Comparison of ENCODE assay signal across 8 cellular contexts in the genomic region with DNA sequence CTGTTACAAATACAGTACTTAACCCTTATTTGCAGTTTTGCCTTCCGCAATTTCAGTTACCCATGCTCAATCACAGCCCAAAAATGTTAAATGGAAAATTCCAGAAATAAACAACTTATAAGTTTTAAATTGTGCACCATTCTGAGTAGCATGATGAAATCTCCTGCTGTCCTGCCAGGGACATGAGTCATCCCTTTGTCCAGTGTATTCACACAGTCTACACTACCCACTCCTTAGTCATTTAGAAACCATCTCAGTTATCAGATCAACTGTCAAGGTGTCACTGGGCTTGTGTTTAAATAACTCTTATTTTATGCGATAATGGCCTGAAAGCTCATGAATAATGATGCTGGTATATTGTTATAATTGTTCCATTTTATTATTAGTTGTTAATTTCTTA.
DNase-seq lines count a peak whose midpoint lies in the region; ATAC-seq and TF ChIP-seq lines count a peak whose summit lies in the region.

No MANE protein-coding gene starts in this region.

- H3K4me3 ChIP-seq in BJ (ENCODE audit: low read depth, low read length) = no peak overlapping the region
- H3K4me3 ChIP-seq in body of pancreas = no peak overlapping the region
- no peak overlapping the region for H3K4me3 ChIP-seq in liver (ENCODE audit: low read depth in 1 of 3, low read length in 3 of 3)

- no peak for TF ChIP-seq POLR2A in body of pancreas (IDR thresholded peaks at IDR 0.05)

- CTCF ChIA-PET in BJ (lab: Yijun Ruan, JAX) = interaction anchor here (0.5 to 1.0 kb wide), 2 partner anchors 409 to 510 kb away, joined by 3 to 5 read pairs; no protein-coding TSS in a partner anchor

- intact Hi-C loops in body of pancreas (cut with DNase I) = no loop called here

- H3K27me3 ChIP-seq in BJ (ENCODE audit: control insufficient read depth, insufficient read depth, low read length) (no peaks in the 10 kb centered on the region), body of pancreas (no peaks in the 10 kb centered on the region), liver (ENCODE audit: control insufficient read depth in 4 of 4, insufficient read depth in 4 of 4, low read length in 3 of 4) (peaks cover 0 to 6% (median 0%) of the 10 kb centered on the region in 4 donors)

- no peak for TF ChIP-seq RAD21 in liver (IDR thresholded peaks at IDR 0.05)

- H3K9me3 ChIP-seq in body of pancreas = no peaks in the 10 kb centered on the region
- no peaks in the 10 kb centered on the region for H3K9me3 ChIP-seq in liver (ENCODE audit: control insufficient read depth in 4 of 4, low read length in 3 of 4)

- H3K27ac ChIP-seq in body of pancreas (no peak overlapping the region), liver (ENCODE audit: low read depth in 1 of 2, low read length in 2 of 2) (no peak overlapping the region)

- H3K9ac ChIP-seq in liver (ENCODE audit: low read depth in 1 of 2, low read length in 2 of 2) = no peak overlapping the region

- ATAC-seq in body of pancreas (peak; percentile 86), HG03460 (IDR thresholded peaks at IDR 0.05; ENCODE audit: unreplicated experiment) (no peak)

- TF ChIP-seq CTCF in BJ (IDR thresholded peaks at IDR 0.05; ENCODE audit: insufficient read depth, low read depth, low read length) = no peak
- TF ChIP-seq CTCF in body of pancreas (IDR thresholded peaks at IDR 0.05) = no peak
- TF ChIP-seq CTCF in liver (IDR thresholded peaks at IDR 0.05; ENCODE audit: low read depth, low read length, missing input control) = no peak

- peaks cover 14% of the 10 kb centered on the region for H3K4me1 ChIP-seq in body of pancreas
- no peaks in the 10 kb centered on the region for H3K4me1 ChIP-seq in liver (ENCODE audit: control insufficient read depth in 4 of 4, insufficient read depth in 4 of 4, low read length in 3 of 4)

- H3K36me3 ChIP-seq in BJ (ENCODE audit: control insufficient read depth, insufficient read depth, low read length) (no peaks in the 10 kb centered on the region), body of pancreas (replicated peaks in 1 of 2; ENCODE audit: insufficient read depth in 1 of 2, low read depth in 2 of 2) (no peaks in the 10 kb centered on the region), liver (ENCODE audit: control insufficient read depth in 4 of 4, insufficient read depth in 3 of 4, low read depth in 1 of 4, low read length in 3 of 4) (peaks cover 0 to 2% (median 0%) of the 10 kb centered on the region in 4 donors)

- DNase-seq in BJ (ENCODE audit: low read depth) = peak; percentile 86
- DNase-seq in HPDE6-E6E7 (ENCODE audit: extremely low spot score) = peak; percentile 66
- peak; percentile 31 to 40 (median 36) for DNase-seq in body of pancreas
- DNase-seq in OCI-M2 (lab: John Stamatoyannopoulos, UW; ENCODE audit: unreplicated experiment) = no peak
- no peak for DNase-seq in NCI-H187 (lab: John Stamatoyannopoulos, UW)
- no peak for DNase-seq in NCI-H1105 (lab: John Stamatoyannopoulos, UW)

- 73 to 74% methylated on average over 2 of the region's 2 CpGs for WGBS in body of pancreas, 2 donors
- 93% methylated on average over 2 of the region's 2 CpGs for WGBS in liver

- POLR2A ChIA-PET in BJ (lab: Charles Lee) = no interaction called here

TF ChIP-seq in liver, 16 proteins besides CTCF, POLR2A, EP300 and RAD21:
- TF ChIP-seq, protein P1, sequence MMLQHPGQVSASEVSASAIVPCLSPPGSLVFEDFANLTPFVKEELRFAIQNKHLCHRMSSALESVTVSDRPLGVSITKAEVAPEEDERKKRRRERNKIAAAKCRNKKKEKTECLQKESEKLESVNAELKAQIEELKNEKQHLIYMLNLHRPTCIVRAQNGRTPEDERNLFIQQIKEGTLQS (IDR thresholded peaks at IDR 0.05) = no peak
- TF ChIP-seq MAX (IDR thresholded peaks at IDR 0.05) (no peak), JUND (IDR thresholded peaks at IDR 0.05) (peak; percentile 54 to 57), HNF4A (conservative IDR thresholded peaks at IDR 0.05) (no peak)

Comparison
In these comparisons a context has a peak if more than half of its experiments do, and no peak if none do; other contexts are left out.
1. DNase-seq: peak in BJ (single experiment), HPDE6-E6E7 (single experiment) and body of pancreas (4 of 4); none in OCI-M2 (single experiment), NCI-H187 (0 of 2) and NCI-H1105 (single experiment).